ENCODE assay signal across 11 cellular contexts in genomic region chr7:131653418-131654248, GRCh38.
DNase-seq lines count a peak whose midpoint lies in the region; ATAC-seq and TF ChIP-seq lines count a peak whose summit lies in the region.
"Had no signal": no experiment of that assay in that cellular context is flagged by ENCODE, and none has a peak within 500 bp of the region (broad histone marks: within the 10 kb centered on the region; RNA-seq: fewer than 3 reads in every experiment).

No MANE protein-coding gene starts in this region.

- no peak overlapping the region for H3K9ac ChIP-seq in mesenchymal stem cell (ENCODE audit: low read length)

- H3K4me2 ChIP-seq in GM23338 (no peak overlapping the region), mesenchymal stem cell (ENCODE audit: low read length, poor library complexity, severe bottlenecking) (no peak overlapping the region)

- no peaks in the 10 kb centered on the region; the same call in 1 of the 3 replicates for H3K9me3 Mint-ChIP-seq in GM23338
- H3K9me3 Mint-ChIP-seq: CD4-positive, alpha-beta T cell had no signal

- peak overlapping the region; percentile 7 for H4K8ac ChIP-seq in mesenchymal stem cell (ENCODE audit: low read length)

- no peak overlapping the region for H3K4me3 ChIP-seq in GM23338
- peak overlapping the region; percentile 12; the same call in 1 of the 2 replicates for H3K4me3 ChIP-seq in SJCRH30
- H3K4me3 ChIP-seq in mesenchymal stem cell (ENCODE audit: insufficient read depth in 1 of 2, low read depth in 1 of 2, low read length in 2 of 2) = no peak overlapping the region

- H3K14ac ChIP-seq in mesenchymal stem cell (ENCODE audit: low read length in 2 of 2) = peak overlapping the region in 1 of 2 experiments; percentile 8

- no peaks in the 10 kb centered on the region for H3K27me3 ChIP-seq in GM23338 (ENCODE audit: insufficient read depth)
- H3K27me3 ChIP-seq in SJCRH30 = no peaks in the 10 kb centered on the region
- H3K27me3 ChIP-seq in mesenchymal stem cell (ENCODE audit: control insufficient read depth in 1 of 2, insufficient read depth in 1 of 2, low read length in 2 of 2) = peaks cover 0 to 14% of the 10 kb centered on the region in 2 experiments

- H3K36me3 ChIP-seq in GM23338 (ENCODE audit: insufficient read depth) = no peaks in the 10 kb centered on the region
- no peaks in the 10 kb centered on the region for H3K36me3 ChIP-seq in SJCRH30
- no peaks in the 10 kb centered on the region for H3K36me3 ChIP-seq in mesenchymal stem cell (ENCODE audit: control insufficient read depth in 1 of 2, insufficient read depth in 2 of 2, low read depth in 1 of 2, low read length in 2 of 2)

- no peak for TF ChIP-seq CTCF in GM23338 (conservative IDR thresholded peaks at IDR 0.05; ENCODE audit: low read depth in 2 of 2)

- 67% methylated on average over 8 of the region's 12 CpGs for WGBS in mesenchymal stem cell

- peaks cover 16% of the 10 kb centered on the region for H3K27me3 Mint-ChIP-seq in GM23338 (ENCODE audit: insufficient read depth, low read depth, poor library complexity)

- no peak overlapping the region; the same call in 2 of the 3 replicates for H3K4me3 Mint-ChIP-seq in GM23338
- H3K4me3 Mint-ChIP-seq: CD4-positive, alpha-beta T cell had no signal

- H3K18ac ChIP-seq in mesenchymal stem cell (ENCODE audit: low read depth in 1 of 2, low read length in 2 of 2) = no peak overlapping the region

- no peak for ATAC-seq in GM23338
- ATAC-seq in HG03025 (IDR thresholded peaks at IDR 0.05; ENCODE audit: low FRiP score, unreplicated experiment) = no peak

- H2BK15ac ChIP-seq in mesenchymal stem cell (ENCODE audit: low read depth, poor library complexity, severe bottlenecking) = no peak overlapping the region

- H3K4me1 Mint-ChIP-seq in GM23338 = peaks cover 54% of the 10 kb centered on the region

- no peak overlapping the region for H4K91ac ChIP-seq in mesenchymal stem cell (ENCODE audit: low read length)

- H2BK5ac ChIP-seq in mesenchymal stem cell (ENCODE audit: low read depth, low read length, poor library complexity, severe bottlenecking) = no peak overlapping the region

- H3K79me1 ChIP-seq in mesenchymal stem cell (replicated peaks; ENCODE audit: low read length, poor library complexity, severe bottlenecking) = no peaks in the 10 kb centered on the region

- H3K79me2 ChIP-seq in GM23338 (replicated peaks; ENCODE audit: insufficient read depth) = no peaks in the 10 kb centered on the region; the same call in 1 of the 2 replicates

- H3K27ac ChIP-seq in GM23338 (ENCODE audit: low read depth) = 0 out of 2 replicates have a peak overlapping the region, but pooled peaks have one; percentile 26
- peak overlapping the region; percentile 50 for H3K27ac ChIP-seq in SJCRH30
- no peak overlapping the region for H3K27ac ChIP-seq in mesenchymal stem cell (ENCODE audit: low read length, poor library complexity, severe bottlenecking)

- H2AFZ ChIP-seq in GM23338 (peak overlapping the region; percentile 84; the same call in 1 of the 2 replicates), mesenchymal stem cell (ENCODE audit: low read depth, low read length) (no peak overlapping the region)

- H2AK5ac ChIP-seq in mesenchymal stem cell (ENCODE audit: low read length, severe bottlenecking) = no peak overlapping the region

- no peak overlapping the region for H3K4ac ChIP-seq in mesenchymal stem cell (ENCODE audit: low read depth in 1 of 2, low read length in 2 of 2)

- H3K9me2 ChIP-seq in GM23338 (ENCODE audit: insufficient read depth) = no peaks in the 10 kb centered on the region

- H3K36me3 Mint-ChIP-seq in GM23338 (ENCODE audit: low read depth) = 0 out of 3 replicates have a peak, but pooled peaks cover 2% of the 10 kb centered on the region

- no peak overlapping the region for H2BK120ac ChIP-seq in mesenchymal stem cell (ENCODE audit: low read depth, low read length)

- no peak overlapping the region for H3K23ac ChIP-seq in mesenchymal stem cell (ENCODE audit: low read length in 2 of 2)

- H3K4me1 ChIP-seq in GM23338 (ENCODE audit: insufficient read depth) = peaks cover 53% of the 10 kb centered on the region
- peaks cover 28% of the 10 kb centered on the region for H3K4me1 ChIP-seq in SJCRH30
- peaks cover 17% of the 10 kb centered on the region for H3K4me1 ChIP-seq in mesenchymal stem cell (ENCODE audit: control insufficient read depth, insufficient read depth, low read depth, low read length)

- no peak overlapping the region for H2BK12ac ChIP-seq in mesenchymal stem cell (ENCODE audit: low read length in 2 of 2)

- H3K9me3 ChIP-seq in SJCRH30 (replicated peaks) (no peaks in the 10 kb centered on the region), mesenchymal stem cell (ENCODE audit: control insufficient read depth, low read length) (no peaks in the 10 kb centered on the region)

- H3K27ac Mint-ChIP-seq in GM23338 = no peak overlapping the region; the same call in 1 of the 2 replicates
- H3K27ac Mint-ChIP-seq: CD4-positive, alpha-beta T cell had no signal

- DNase-seq in COLO668 (lab: John Stamatoyannopoulos, UW; ENCODE audit: unreplicated experiment) = peak; percentile 50
- DNase-seq in GM23338 (ENCODE audit: low spot score) = no peak
- DNase-seq in SJCRH30 = peak; percentile 55 to 68
- DNase-seq in mesenchymal stem cell = peak; percentile 22
- no peak for DNase-seq in putamen (ENCODE audit: low spot score)
- DNase-seq in pons (ENCODE audit: low spot score) = no peak
- DNase-seq in activated T-cell treated with anti-CD3 and anti-CD28 coated beads, Interleukin-2, amount 50 U/mL, for 48 hours = no peak
- DNase-seq: activated CD4-positive, CD25-positive, alpha-beta regulatory T cell; CD4-positive, alpha-beta T cell; central memory CD4-positive, alpha-beta T cell had no signal

- peaks cover 23% of the 10 kb centered on the region; the same call in 1 of the 2 replicates for H3F3A ChIP-seq in GM23338 (replicated peaks; ENCODE audit: low read depth)

- H4K20me1 ChIP-seq in GM23338 (replicated peaks; ENCODE audit: insufficient read depth) = no peaks in the 10 kb centered on the region

TF ChIP-seq in GM23338, 12 proteins besides CTCF, POLR2A, EP300 and RAD21 (continues in another document):
- TF ChIP-seq NANOG (IDR thresholded peaks at IDR 0.05; ENCODE audit: borderline replicate concordance) (no peak), EZH2phosphoT487 (IDR thresholded peaks at IDR 0.05; ENCODE audit: unreplicated experiment) (no peak), POLR2AphosphoS5 (IDR thresholded peaks at IDR 0.05; ENCODE audit: low read depth) (no peak), JUNB (IDR thresholded peaks at IDR 0.05; ENCODE audit: unreplicated experiment) (no peak), STAT1 (IDR thresholded peaks at IDR 0.05; ENCODE audit: unreplicated experiment) (no peak), ETS1 (IDR thresholded peaks at IDR 0.05) (no peak)

Comparison
In these comparisons a context has a peak if more than half of its experiments do, and no peak if none do; other contexts are left out.
1. DNase-seq: peak in COLO668 (single experiment), SJCRH30 (2 of 2) and mesenchymal stem cell (single experiment); none in GM23338 (single experiment), putamen (single experiment), pons (single experiment) and activated T-cell treated with anti-CD3 and anti-CD28 coated beads, Interleukin-2, amount 50 U/mL, for 48 hours (0 of 2).